ENCODE assay signal across 30 cellular contexts in genomic region chr22:16781074-16781763, GRCh38. TPM values are rescaled to one million over a fixed set of nuclear protein-coding genes. Genes with fewer than 3 reads are reported as not detected.
"Had no signal": no experiment of that assay in that cellular context is flagged by ENCODE, and none has a peak within 500 bp of the region (broad histone marks: within the 10 kb centered on the region; RNA-seq: fewer than 3 reads in every experiment).

No MANE protein-coding gene starts in this region.

- H3K27ac ChIP-seq: stomach, suprapubic skin, testis, thoracic aorta, thyroid gland, tibial artery, tibial nerve, transverse colon, upper lobe of left lung, upper lobe of right lung, uterus, vagina had no signal

- H3K4me3 ChIP-seq: stomach, suprapubic skin, testis, thoracic aorta, thyroid gland, tibial artery, tibial nerve, transverse colon, upper lobe of left lung, upper lobe of right lung, uterus, vagina had no signal

- ATAC-seq: stimulated activated effector memory CD8-positive, alpha-beta T cell treated with anti-CD3 and anti-CD28 coated beads, Interleukin-12 subunit alpha, Interleukin-12 subunit beta, amount 100 ng/mL, for 72 hours; stimulated activated memory B cell treated with anti-CD40 and anti-IgM and Interleukin-4, amounts not matched to agents 10 μg/mL and 1 μg/mL and 100 μg/mL, for 72 hours; stimulated activated naive B cell treated with anti-CD40 and anti-IgM and Interleukin-4, amounts not matched to agents 10 μg/mL and 1 μg/mL and 100 μg/mL, for 72 hours; stimulated activated naive CD8-positive, alpha-beta T cell treated with anti-CD3 and anti-CD28 coated beads, Interleukin-15, amount 100 ng/mL, for 72 hours; stimulated activated naive CD8-positive, alpha-beta T cell treated with anti-CD3 and anti-CD28 coated beads, Interleukin-15, Interleukin-2, amounts not matched to agents 100 U/mL and 50 U/mL, for 24 hours; upper lobe of right lung had no signal

- H3K27me3 ChIP-seq: stomach, suprapubic skin, testis, thyroid gland, tibial artery, tibial nerve, transverse colon, upper lobe of left lung, upper lobe of right lung, uterus, vagina had no signal

- H3K4me1 ChIP-seq: stomach, suprapubic skin, testis, thyroid gland, tibial artery, tibial nerve, transverse colon, upper lobe of left lung, upper lobe of right lung, uterus, vagina had no signal

- DNase-seq: stimulated activated CD4-positive, alpha-beta T cell treated with anti-CD3 and anti-CD28 coated beads, Interleukin-2, amount 100 ng/mL, for 48 hours; stimulated activated CD4-positive, alpha-beta T cell treated with anti-CD3 and anti-CD28 coated beads, Interleukin-4, amount 100 ng/mL, for 1 hour; stimulated activated CD4-positive, alpha-beta T cell treated with anti-CD3 and anti-CD28 coated beads, Interleukin-4, amount 100 ng/mL, for 24 hours; stimulated activated CD4-positive, alpha-beta T cell treated with anti-CD3 and anti-CD28 coated beads, Interleukin-4, amount 100 ng/mL, for 4 hours; stimulated activated CD8-positive, alpha-beta memory T cell treated with anti-CD3 and anti-CD28 coated beads, Interleukin-4, amount 100 ng/mL, for 48 hours; stimulated activated naive B cell treated with anti-CD40 and anti-IgM and Interleukin-4, amounts not matched to agents 10 μg/mL and 1 μg/mL and 100 μg/mL, for 72 hours; stimulated activated naive CD4-positive, alpha-beta T cell; stimulated activated naive CD4-positive, alpha-beta T cell treated with Interleukin-2 at 50 U/mL for 16 hours; stimulated activated naive CD8-positive, alpha-beta T cell treated with anti-CD3 and anti-CD28 coated beads, Interleukin-15, amount 100 ng/mL, for 72 hours; stimulated activated naive CD8-positive, alpha-beta T cell treated with anti-CD3 and anti-CD28 coated beads, Interleukin-15, Interleukin-2, amounts not matched to agents 100 U/mL and 50 U/mL, for 24 hours; stomach; substantia nigra; testis; thyroid gland; tibial artery; transverse colon; upper lobe of left lung; upper lobe of right lung; uterus had no signal

- H3K9me3 ChIP-seq: stomach, suprapubic skin, testis, thoracic aorta, thyroid gland, tibial artery, tibial nerve, upper lobe of left lung, upper lobe of right lung, uterus, vagina had no signal

- H3K36me3 ChIP-seq: stomach, suprapubic skin, thoracic aorta, thyroid gland, tibial artery, tibial nerve, transverse colon, upper lobe of left lung, upper lobe of right lung, uterus, vagina had no signal

- FAIRE-seq: urothelium cell line had no signal

RNA-seq across cellular contexts. Expression of gene XKR3, which starts 44.0 kb away (rescaled TPM):
- total RNA-seq: stomach, subcutaneous adipose tissue, suprapubic skin, temporal lobe, thoracic aorta, thyroid gland, tibial nerve, transverse colon, upper lobe of left lung, upper lobe of right lung, ureter, urinary bladder, uterus, vagina had no signal
- polyA plus RNA-seq: stomach, urinary bladder had no signal
